Comparison of ENCODE assay signal across 1 cellular context in the genomic region with DNA sequence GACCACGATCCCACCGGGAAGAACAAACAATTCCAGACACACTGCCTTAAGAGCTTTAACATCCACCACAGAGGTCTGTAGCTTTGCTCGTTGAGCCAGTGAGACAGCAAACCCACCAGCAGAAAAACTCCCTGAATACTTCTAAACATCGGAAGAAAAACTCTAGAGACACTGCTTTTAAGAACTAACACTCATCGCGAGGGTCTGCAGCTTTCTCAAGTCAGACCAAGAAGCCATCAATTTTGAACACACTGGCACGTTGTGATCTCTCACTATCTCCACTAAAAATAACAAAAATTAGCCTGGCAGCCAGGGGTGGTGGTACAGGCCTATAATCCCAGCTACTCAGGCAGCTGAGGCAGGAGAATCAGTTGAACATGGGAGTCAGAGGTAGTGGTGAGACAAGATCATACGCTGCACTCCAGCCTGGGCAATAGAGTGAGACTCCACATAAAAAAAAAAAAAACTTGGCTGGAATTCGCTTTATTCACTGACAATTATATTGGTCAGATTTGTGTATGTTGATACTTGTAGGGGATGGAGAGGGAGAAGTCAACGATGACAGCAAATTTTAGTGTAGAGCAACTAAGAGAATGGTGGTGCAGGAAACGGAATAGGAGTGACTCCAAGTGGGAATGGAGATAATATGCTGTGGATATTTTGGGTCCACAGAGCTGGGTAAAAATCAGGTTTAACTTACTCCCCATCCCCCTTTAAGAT.
TF ChIP-seq lines count a peak whose summit lies in the region.

No MANE protein-coding gene starts in this region.

TF ChIP-seq in HepG2, 621 proteins besides CTCF, POLR2A, EP300 and RAD21 (continued from another document):
- TF ChIP-seq, protein P1, sequence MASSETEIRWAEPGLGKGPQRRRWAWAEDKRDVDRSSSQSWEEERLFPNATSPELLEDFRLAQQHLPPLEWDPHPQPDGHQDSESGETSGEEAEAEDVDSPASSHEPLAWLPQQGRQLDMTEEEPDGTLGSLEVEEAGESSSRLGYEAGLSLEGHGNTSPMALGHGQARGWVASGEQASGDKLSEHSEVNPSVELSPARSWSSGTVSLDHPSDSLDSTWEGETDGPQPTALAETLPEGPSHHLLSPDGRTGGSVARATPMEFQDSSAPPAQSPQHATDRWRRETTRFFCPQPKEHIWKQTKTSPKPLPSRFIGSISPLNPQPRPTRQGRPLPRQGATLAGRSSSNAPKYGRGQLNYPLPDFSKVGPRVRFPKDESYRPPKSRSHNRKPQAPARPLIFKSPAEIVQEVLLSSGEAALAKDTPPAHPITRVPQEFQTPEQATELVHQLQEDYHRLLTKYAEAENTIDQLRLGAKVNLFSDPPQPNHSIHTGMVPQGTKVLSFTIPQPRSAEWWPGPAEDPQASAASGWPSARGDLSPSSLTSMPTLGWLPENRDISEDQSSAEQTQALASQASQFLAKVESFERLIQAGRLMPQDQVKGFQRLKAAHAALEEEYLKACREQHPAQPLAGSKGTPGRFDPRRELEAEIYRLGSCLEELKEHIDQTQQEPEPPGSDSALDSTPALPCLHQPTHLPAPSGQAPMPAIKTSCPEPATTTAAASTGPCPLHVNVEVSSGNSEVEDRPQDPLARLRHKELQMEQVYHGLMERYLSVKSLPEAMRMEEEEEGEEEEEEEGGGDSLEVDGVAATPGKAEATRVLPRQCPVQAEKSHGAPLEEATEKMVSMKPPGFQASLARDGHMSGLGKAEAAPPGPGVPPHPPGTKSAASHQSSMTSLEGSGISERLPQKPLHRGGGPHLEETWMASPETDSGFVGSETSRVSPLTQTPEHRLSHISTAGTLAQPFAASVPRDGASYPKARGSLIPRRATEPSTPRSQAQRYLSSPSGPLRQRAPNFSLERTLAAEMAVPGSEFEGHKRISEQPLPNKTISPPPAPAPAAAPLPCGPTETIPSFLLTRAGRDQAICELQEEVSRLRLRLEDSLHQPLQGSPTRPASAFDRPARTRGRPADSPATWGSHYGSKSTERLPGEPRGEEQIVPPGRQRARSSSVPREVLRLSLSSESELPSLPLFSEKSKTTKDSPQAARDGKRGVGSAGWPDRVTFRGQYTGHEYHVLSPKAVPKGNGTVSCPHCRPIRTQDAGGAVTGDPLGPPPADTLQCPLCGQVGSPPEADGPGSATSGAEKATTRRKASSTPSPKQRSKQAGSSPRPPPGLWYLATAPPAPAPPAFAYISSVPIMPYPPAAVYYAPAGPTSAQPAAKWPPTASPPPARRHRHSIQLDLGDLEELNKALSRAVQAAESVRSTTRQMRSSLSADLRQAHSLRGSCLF (CRISPR knock-in tag; IDR thresholded peaks at IDR 0.05; ENCODE audit: borderline replicate concordance), result no peak
- TF ChIP-seq KMT2B (CRISPR knock-in tag; IDR thresholded peaks at IDR 0.05) (no peak), ZNF543 (CRISPR knock-in tag; IDR thresholded peaks at IDR 0.05) (no peak), REL (CRISPR knock-in tag; conservative IDR thresholded peaks at IDR 0.05) (no peak), SIX4 (CRISPR knock-in tag; IDR thresholded peaks at IDR 0.05) (0 out of 2 replicates have a peak, but pooled peaks have one; percentile 7), TBX2 (CRISPR knock-in tag; IDR thresholded peaks at IDR 0.05; ENCODE audit: borderline replicate concordance) (no peak)
- TF ChIP-seq, protein P2, sequence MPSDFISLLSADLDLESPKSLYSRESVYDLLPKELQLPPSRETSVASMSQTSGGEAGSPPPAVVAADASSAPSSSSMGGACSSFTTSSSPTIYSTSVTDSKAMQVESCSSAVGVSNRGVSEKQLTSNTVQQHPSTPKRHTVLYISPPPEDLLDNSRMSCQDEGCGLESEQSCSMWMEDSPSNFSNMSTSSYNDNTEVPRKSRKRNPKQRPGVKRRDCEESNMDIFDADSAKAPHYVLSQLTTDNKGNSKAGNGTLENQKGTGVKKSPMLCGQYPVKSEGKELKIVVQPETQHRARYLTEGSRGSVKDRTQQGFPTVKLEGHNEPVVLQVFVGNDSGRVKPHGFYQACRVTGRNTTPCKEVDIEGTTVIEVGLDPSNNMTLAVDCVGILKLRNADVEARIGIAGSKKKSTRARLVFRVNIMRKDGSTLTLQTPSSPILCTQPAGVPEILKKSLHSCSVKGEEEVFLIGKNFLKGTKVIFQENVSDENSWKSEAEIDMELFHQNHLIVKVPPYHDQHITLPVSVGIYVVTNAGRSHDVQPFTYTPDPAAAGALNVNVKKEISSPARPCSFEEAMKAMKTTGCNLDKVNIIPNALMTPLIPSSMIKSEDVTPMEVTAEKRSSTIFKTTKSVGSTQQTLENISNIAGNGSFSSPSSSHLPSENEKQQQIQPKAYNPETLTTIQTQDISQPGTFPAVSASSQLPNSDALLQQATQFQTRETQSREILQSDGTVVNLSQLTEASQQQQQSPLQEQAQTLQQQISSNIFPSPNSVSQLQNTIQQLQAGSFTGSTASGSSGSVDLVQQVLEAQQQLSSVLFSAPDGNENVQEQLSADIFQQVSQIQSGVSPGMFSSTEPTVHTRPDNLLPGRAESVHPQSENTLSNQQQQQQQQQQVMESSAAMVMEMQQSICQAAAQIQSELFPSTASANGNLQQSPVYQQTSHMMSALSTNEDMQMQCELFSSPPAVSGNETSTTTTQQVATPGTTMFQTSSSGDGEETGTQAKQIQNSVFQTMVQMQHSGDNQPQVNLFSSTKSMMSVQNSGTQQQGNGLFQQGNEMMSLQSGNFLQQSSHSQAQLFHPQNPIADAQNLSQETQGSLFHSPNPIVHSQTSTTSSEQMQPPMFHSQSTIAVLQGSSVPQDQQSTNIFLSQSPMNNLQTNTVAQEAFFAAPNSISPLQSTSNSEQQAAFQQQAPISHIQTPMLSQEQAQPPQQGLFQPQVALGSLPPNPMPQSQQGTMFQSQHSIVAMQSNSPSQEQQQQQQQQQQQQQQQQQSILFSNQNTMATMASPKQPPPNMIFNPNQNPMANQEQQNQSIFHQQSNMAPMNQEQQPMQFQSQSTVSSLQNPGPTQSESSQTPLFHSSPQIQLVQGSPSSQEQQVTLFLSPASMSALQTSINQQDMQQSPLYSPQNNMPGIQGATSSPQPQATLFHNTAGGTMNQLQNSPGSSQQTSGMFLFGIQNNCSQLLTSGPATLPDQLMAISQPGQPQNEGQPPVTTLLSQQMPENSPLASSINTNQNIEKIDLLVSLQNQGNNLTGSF (CRISPR knock-in tag; IDR thresholded peaks at IDR 0.05), result 0 out of 2 replicates have a peak, but pooled peaks have one; percentile 14
